1 cellular context compared by ENCODE assay signal in the genomic region with DNA sequence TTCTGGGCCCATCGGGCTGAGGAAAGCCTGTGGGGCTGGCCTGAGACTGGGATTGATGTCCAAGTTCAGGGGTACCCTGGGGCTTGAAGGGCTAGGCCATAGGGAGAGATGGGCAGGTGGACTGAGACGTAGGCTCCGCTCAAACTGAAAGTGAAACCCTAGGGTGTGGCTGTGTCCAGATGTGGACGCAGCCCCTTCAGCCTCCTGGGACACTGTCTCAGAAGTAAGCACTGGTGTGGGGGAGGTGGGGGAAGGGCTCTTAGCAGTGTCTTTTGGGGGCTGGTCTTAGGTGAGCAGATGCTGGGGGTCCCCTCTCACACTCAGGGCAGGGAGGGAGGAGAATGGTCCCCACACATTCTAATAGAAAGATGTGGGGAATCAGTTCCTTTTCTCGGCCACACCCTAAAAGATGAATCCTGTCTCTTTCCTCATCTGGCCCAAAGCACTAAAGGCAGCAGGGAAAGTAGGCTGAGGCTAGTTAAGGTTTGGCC.
TF ChIP-seq lines count a peak whose summit lies in the region.

No MANE protein-coding gene starts in this region.

TF ChIP-seq in liver, 16 proteins besides CTCF, POLR2A, EP300 and RAD21 (continued from another document):
- TF ChIP-seq REST (IDR thresholded peaks at IDR 0.05) (no peak), JUND (IDR thresholded peaks at IDR 0.05) (no peak), ATF3 (IDR thresholded peaks at IDR 0.05) (no peak), HNF4G (IDR thresholded peaks at IDR 0.05) (no peak), RXRA (IDR thresholded peaks at IDR 0.05) (no peak)
